In genomic region chr7:131057524-131058065, GRCh38 we compare ENCODE assay signal across 8 cellular contexts.
DNase-seq lines count a peak whose midpoint lies in the region; ATAC-seq and TF ChIP-seq lines count a peak whose summit lies in the region.

No MANE protein-coding gene starts in this region.

- TF ChIP-seq CTCF in GM20000 (IDR thresholded peaks at IDR 0.05; ENCODE audit: extremely low read depth, missing control alignments), result no peak

- H3K27ac Mint-ChIP-seq in activated naive CD4-positive, alpha-beta T cell treated with anti-CD3 and anti-CD28 coated beads for 36 hours, result peak overlapping the region; percentile 98
- peak overlapping the region; percentile 98 to 100 (median 100) for H3K27ac Mint-ChIP-seq in naive B cell

- H3K4me1 Mint-ChIP-seq in activated naive CD4-positive, alpha-beta T cell treated with anti-CD3 and anti-CD28 coated beads for 36 hours (ENCODE audit: low read depth), result peaks cover 64% of the 10 kb centered on the region
- peaks cover 53 to 80% (median 69%) of the 10 kb centered on the region in 3 donors for H3K4me1 Mint-ChIP-seq in naive B cell

- H3K9me3 Mint-ChIP-seq in activated naive CD4-positive, alpha-beta T cell treated with anti-CD3 and anti-CD28 coated beads for 36 hours, result peaks cover 7% of the 10 kb centered on the region
- no peaks in the 10 kb centered on the region for H3K9me3 Mint-ChIP-seq in naive B cell

- intact Hi-C loops in activated naive CD4-positive, alpha-beta T cell treated with anti-CD3 and anti-CD28 coated beads for 36 hours (cut with micrococcal nuclease), result loop anchor here (1.0 to 10.0 kb wide), 6 partner anchors 51 to 987 kb away; partner anchors contain the start of gene KLHDC10

- DNase-seq in GF-D8 (lab: John Stamatoyannopoulos, UW) (peak; percentile 62), naive B cell (peak; percentile 47), GM20000 (ENCODE audit: low spot score) (no peak), NCI-H1694 (lab: John Stamatoyannopoulos, UW) (no peak), HuH-7.5 (ENCODE audit: low spot score) (no peak)
- DNase-seq in activated naive CD4-positive, alpha-beta T cell treated with anti-CD3 and anti-CD28 coated beads for 36 hours, result peak; percentile 68

- H3K36me3 Mint-ChIP-seq in activated naive CD4-positive, alpha-beta T cell treated with anti-CD3 and anti-CD28 coated beads for 36 hours (ENCODE audit: low read depth), result peaks cover 12% of the 10 kb centered on the region
- peaks cover 16% of the 10 kb centered on the region in 2 donors for H3K36me3 Mint-ChIP-seq in naive B cell

- CTCF ChIA-PET in activated naive CD4-positive, alpha-beta T cell treated with anti-CD3 and anti-CD28 coated beads for 36 hours (lab: Charles Lee), result interaction anchor here (0.7 to 3.9 kb wide), 8 partner anchors 9 to 134 kb away, joined by 3 to 15 read pairs (median 3); no protein-coding TSS in a partner anchor

- H3K27me3 Mint-ChIP-seq in activated naive CD4-positive, alpha-beta T cell treated with anti-CD3 and anti-CD28 coated beads for 36 hours (ENCODE audit: low read depth), result no peaks in the 10 kb centered on the region
- no peaks in the 10 kb centered on the region for H3K27me3 Mint-ChIP-seq in naive B cell

- ATAC-seq in HG02973 (IDR thresholded peaks at IDR 0.05; ENCODE audit: unreplicated experiment) (peak; percentile 16), naive B cell (ENCODE audit: low read depth in 2 of 2) (peak; percentile 69 to 70), HG03175 (IDR thresholded peaks at IDR 0.05; ENCODE audit: unreplicated experiment) (no peak)

- H3K4me3 Mint-ChIP-seq in activated naive CD4-positive, alpha-beta T cell treated with anti-CD3 and anti-CD28 coated beads for 36 hours, result peak overlapping the region; percentile 66
- H3K4me3 Mint-ChIP-seq in naive B cell, result peak overlapping the region; percentile 72 to 94 (median 85)

Comparison
In these comparisons a context has a peak if more than half of its experiments do, and no peak if none do; other contexts are left out.
1. DNase-seq: peak in GF-D8 (single experiment), activated naive CD4-positive, alpha-beta T cell treated with anti-CD3 and anti-CD28 coated beads for 36 hours (single experiment) and naive B cell (single experiment); none in GM20000 (single experiment), NCI-H1694 (single experiment) and HuH-7.5 (single experiment).